25 cellular contexts compared by ENCODE assay signal in the genomic region with DNA sequence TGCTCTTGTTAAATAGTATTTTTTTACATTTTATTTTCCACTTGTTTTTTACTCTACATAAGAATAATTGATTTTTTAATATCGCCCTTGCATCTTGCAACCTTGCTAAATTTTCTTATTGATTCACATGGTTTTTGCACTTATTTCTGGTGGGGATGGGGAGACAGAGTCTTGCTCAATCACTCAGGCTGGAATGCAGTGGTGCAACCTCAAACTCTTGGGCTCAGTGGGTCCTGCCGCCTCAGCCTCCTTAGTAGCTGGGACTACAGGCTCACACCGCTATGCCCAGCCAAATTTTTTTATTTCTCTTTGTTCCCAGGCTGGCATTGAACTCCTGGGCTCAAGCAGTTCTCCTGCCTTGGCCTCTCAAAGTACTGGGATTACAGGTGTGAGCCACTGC. TPM values are rescaled to one million over a fixed set of nuclear protein-coding genes. Genes with fewer than 3 reads are reported as not detected.
"Had no signal": no experiment of that assay in that cellular context is flagged by ENCODE, and none has a peak within 500 bp of the region (broad histone marks: within the 10 kb centered on the region; RNA-seq: fewer than 3 reads in every experiment).

No MANE protein-coding gene starts in this region.

- H3K9me3 Mint-ChIP-seq: activated CD4-positive, alpha-beta memory T cell treated with anti-CD3 and anti-CD28 coated beads, Interleukin-2, amount 10 ng/mL, durations not matched to agents 7 days and 5 days; activated naive CD4-positive, alpha-beta T cell treated with anti-CD3 and anti-CD28 coated beads for 36 hours; activated T-helper 17 cell treated with anti-CD3 and anti-CD28 coated beads, Interleukin-2, amount 50 U/mL, for 72 hours had no signal

- H3K4me1 Mint-ChIP-seq: activated CD4-positive, alpha-beta memory T cell treated with anti-CD3 and anti-CD28 coated beads, Interleukin-2, amount 10 ng/mL, durations not matched to agents 7 days and 5 days; activated CD4-positive, alpha-beta T cell treated with anti-CD3 and anti-CD28 coated beads for 36 hours; activated T-helper 17 cell treated with anti-CD3 and anti-CD28 coated beads, Interleukin-2, amount 50 U/mL, for 72 hours had no signal

- H3K27ac ChIP-seq: brain microvascular endothelial cell, PC-9, WERI-Rb-1 had no signal

- H3K4me3 Mint-ChIP-seq: activated CD4-positive, alpha-beta memory T cell treated with anti-CD3 and anti-CD28 coated beads, Interleukin-2, amount 10 ng/mL, durations not matched to agents 7 days and 5 days; activated CD4-positive, alpha-beta T cell treated with anti-CD3 and anti-CD28 coated beads for 36 hours; activated naive CD4-positive, alpha-beta T cell treated with anti-CD3 and anti-CD28 coated beads for 36 hours; activated naive CD8-positive, alpha-beta T cell; activated T-helper 17 cell treated with anti-CD3 and anti-CD28 coated beads, Interleukin-2, amount 50 U/mL, for 72 hours had no signal

- H3K36me3 ChIP-seq: brain microvascular endothelial cell, cardiac muscle cell, WERI-Rb-1 had no signal

- H3K36me3 Mint-ChIP-seq: activated naive CD8-positive, alpha-beta T cell had no signal

- ATAC-seq: activated CD4-positive, alpha-beta T cell treated with anti-CD3 and anti-CD28 coated beads for 36 hours; activated T-helper 17 cell treated with anti-CD3 and anti-CD28 coated beads, Interleukin-2, amount 50 U/mL, for 72 hours had no signal

- H3K27me3 ChIP-seq: brain microvascular endothelial cell, cardiac muscle cell had no signal

- H3K27ac Mint-ChIP-seq: activated CD4-positive, alpha-beta memory T cell treated with anti-CD3 and anti-CD28 coated beads, Interleukin-2, amount 10 ng/mL, durations not matched to agents 7 days and 5 days; activated CD4-positive, alpha-beta T cell treated with anti-CD3 and anti-CD28 coated beads for 36 hours; activated naive CD4-positive, alpha-beta T cell treated with anti-CD3 and anti-CD28 coated beads for 36 hours; activated naive CD8-positive, alpha-beta T cell; activated T-helper 17 cell treated with anti-CD3 and anti-CD28 coated beads, Interleukin-2, amount 50 U/mL, for 72 hours had no signal

- H3K4me3 ChIP-seq: cardiac muscle cell, PC-9 had no signal

- DNase-seq: activated CD4-positive, alpha-beta memory T cell treated with anti-CD3 and anti-CD28 coated beads, Interleukin-2, amount 10 ng/mL, durations not matched to agents 7 days and 5 days; activated CD4-positive, alpha-beta T cell treated with anti-CD3 and anti-CD28 coated beads for 36 hours; activated CD4-positive, alpha-beta T cell treated with anti-CD3 and anti-CD28 coated beads, Interleukin-2, amount 50 U/mL, for 1 hour; activated gamma-delta T cell; activated naive CD4-positive, alpha-beta T cell treated with anti-CD3 and anti-CD28 coated beads for 36 hours; activated T-cell treated with anti-CD3 and anti-CD28 coated beads for 4 hours; activated T-cell treated with anti-CD3 and anti-CD28 coated beads, Interleukin-2, amount 50 U/mL, for 48 hours; brain microvascular endothelial cell; MM.1S; NCI-H1105 treated with DMSO at 0.1 percent for 48 hours; NCI-H1436 treated with DMSO at 0.1 percent for 48 hours; NCI-H187; NCI-H2081; NCI-H446; NCI-H524; PC-9; SHP77 treated with DMSO at 0.1 percent for 48 hours; SK-N-SH; T-helper 1 cell; WERI-Rb-1 had no signal

- H3K9me3 ChIP-seq: SK-N-SH had no signal

RNA-seq across cellular contexts. Expression of a gene that starts 30.3 kb away (rescaled TPM):
- total RNA-seq: activated CD4-positive, alpha-beta memory T cell treated with anti-CD3 and anti-CD28 coated beads, Interleukin-2, amount 10 ng/mL, durations not matched to agents 7 days and 5 days; activated CD4-positive, alpha-beta T cell treated with anti-CD3 and anti-CD28 coated beads for 36 hours; activated CD8-positive, alpha-beta memory T cell treated with anti-CD3 and anti-CD28 coated beads for 36 hours; activated naive CD4-positive, alpha-beta T cell treated with anti-CD3 and anti-CD28 coated beads for 36 hours; activated T-helper 17 cell treated with anti-CD3 and anti-CD28 coated beads, Interleukin-2, amount 50 U/mL, for 72 hours; PC-9; T-helper 2 cell treated with Interferon-gamma antibody and Interleukin-4, amounts not matched to agents 100 ng/mL and 5 ng/mL, for 36 hours had no signal
